ENCODE assay signal across 14 cellular contexts in genomic region chr18:77092104-77093066, GRCh38. TPM values are rescaled to one million over a fixed set of nuclear protein-coding genes. Genes with fewer than 3 reads are reported as not detected.
DNase-seq lines count a peak whose midpoint lies in the region; ATAC-seq and TF ChIP-seq lines count a peak whose summit lies in the region.
"Had no signal": no experiment of that assay in that cellular context is flagged by ENCODE, and none has a peak within 500 bp of the region (broad histone marks: within the 10 kb centered on the region; RNA-seq: fewer than 3 reads in every experiment).

No MANE protein-coding gene starts in this region.

- intact Hi-C loops in Right ventricle myocardium inferior (cut with DNase I) = no loop called here
- intact Hi-C loops in left cardiac atrium (cut with DNase I) = no loop called here
- intact Hi-C loops in activated CD8-positive, alpha-beta T cell treated with anti-CD3 and anti-CD28 coated beads for 36 hours (cut with micrococcal nuclease) = no loop called here
- intact Hi-C loops in naive thymus-derived CD4-positive, alpha-beta T cell (cut with micrococcal nuclease) = no loop called here
- intact Hi-C loops in ovary (cut with DNase I) = no loop called here

- no peak for TF ChIP-seq EP300 in ovary (IDR thresholded peaks at IDR 0.05)

- H3K36me3 ChIP-seq in naive thymus-derived CD4-positive, alpha-beta T cell (ENCODE audit: control insufficient read depth in 2 of 3, insufficient read depth in 3 of 3, low read length in 3 of 3) = peaks cover 0 to 41% (median 3%) of the 10 kb centered on the region in 3 experiments
- no peaks in the 10 kb centered on the region for H3K36me3 ChIP-seq in ovary

- no peaks in the 10 kb centered on the region for H3K27me3 ChIP-seq in naive thymus-derived CD4-positive, alpha-beta T cell (ENCODE audit: control insufficient read depth in 2 of 2, insufficient read depth in 2 of 2, low read length in 2 of 2)
- no peaks in the 10 kb centered on the region for H3K27me3 ChIP-seq in ovary
- H3K27me3 ChIP-seq: hepatocyte had no signal

- DNase-seq in Right ventricle myocardium inferior (ENCODE audit: missing footprints) (peak; percentile 63), left cardiac atrium (no peak), NK-92 (lab: John Stamatoyannopoulos, UW; ENCODE audit: unreplicated experiment) (no peak), ovary (no peak)
- DNase-seq in activated CD8-positive, alpha-beta T cell treated with anti-CD3 and anti-CD28 coated beads for 36 hours = no peak
- no peak for DNase-seq in naive thymus-derived CD4-positive, alpha-beta T cell
- DNase-seq: activated gamma-delta T cell, DMS53, KBM-7, NCI-H2227 treated with DMSO at 0.1 percent for 48 hours, SHP77, T1000 had no signal

- no peaks in the 10 kb centered on the region for H3K27me3 Mint-ChIP-seq in activated CD8-positive, alpha-beta T cell treated with anti-CD3 and anti-CD28 coated beads for 36 hours
- no peaks in the 10 kb centered on the region for H3K27me3 Mint-ChIP-seq in naive thymus-derived CD4-positive, alpha-beta T cell

- H3K9me3 ChIP-seq in naive thymus-derived CD4-positive, alpha-beta T cell (ENCODE audit: control insufficient read depth in 2 of 3, low read length in 3 of 3) = no peaks in the 10 kb centered on the region
- H3K9me3 ChIP-seq in ovary = no peaks in the 10 kb centered on the region

- no peak overlapping the region for H3K4me3 Mint-ChIP-seq in activated CD8-positive, alpha-beta T cell treated with anti-CD3 and anti-CD28 coated beads for 36 hours
- H3K4me3 Mint-ChIP-seq in naive thymus-derived CD4-positive, alpha-beta T cell = peak overlapping the region in 6 of 10 donors; percentile 18 to 74 (median 34)

- peaks cover 63% of the 10 kb centered on the region for H3K4me1 Mint-ChIP-seq in activated CD8-positive, alpha-beta T cell treated with anti-CD3 and anti-CD28 coated beads for 36 hours (ENCODE audit: low read depth)
- H3K4me1 Mint-ChIP-seq in naive thymus-derived CD4-positive, alpha-beta T cell = peaks cover 57 to 84% (median 73%) of the 10 kb centered on the region in 7 donors

- 91 to 92% (median 91%) methylated on average over 48 of the region's 48 CpGs for WGBS in ovary, 3 donors

- no peaks in the 10 kb centered on the region for H3K9me3 Mint-ChIP-seq in activated CD8-positive, alpha-beta T cell treated with anti-CD3 and anti-CD28 coated beads for 36 hours
- H3K9me3 Mint-ChIP-seq in naive thymus-derived CD4-positive, alpha-beta T cell = no peaks in the 10 kb centered on the region

- CTCF ChIA-PET in activated CD8-positive, alpha-beta T cell treated with anti-CD3 and anti-CD28 coated beads for 36 hours (lab: Charles Lee) = interaction anchor here (1.4 to 1.7 kb wide), 3 partner anchors 9 to 92 kb away, joined by 3 to 5 read pairs (median 5); no protein-coding TSS in a partner anchor
- CTCF ChIA-PET in naive thymus-derived CD4-positive, alpha-beta T cell (lab: Charles Lee) = interaction anchor here (0.6 kb wide), 1 partner anchor 582 kb away, joined by 3 read pairs; no protein-coding TSS in a partner anchor

- TF ChIP-seq POLR2A in ovary (IDR thresholded peaks at IDR 0.05) = no peak

- peaks cover 27 to 34% of the 10 kb centered on the region in 2 donors for H3K4me1 ChIP-seq in naive thymus-derived CD4-positive, alpha-beta T cell (ENCODE audit: control insufficient read depth in 2 of 2, insufficient read depth in 2 of 2, low read length in 2 of 2)
- H3K4me1 ChIP-seq in ovary (ENCODE audit: insufficient read depth) = peaks cover 7% of the 10 kb centered on the region

- no peak overlapping the region for H3K4me3 ChIP-seq in naive thymus-derived CD4-positive, alpha-beta T cell (ENCODE audit: low read length)
- H3K4me3 ChIP-seq in ovary = no peak overlapping the region
- H3K4me3 ChIP-seq: hepatocyte had no signal

- H3K27ac ChIP-seq in naive thymus-derived CD4-positive, alpha-beta T cell (ENCODE audit: low read depth, low read length) = no peak overlapping the region
- no peak overlapping the region for H3K27ac ChIP-seq in ovary
- H3K27ac ChIP-seq: hepatocyte had no signal

- peak overlapping the region; percentile 79 for H3K27ac Mint-ChIP-seq in activated CD8-positive, alpha-beta T cell treated with anti-CD3 and anti-CD28 coated beads for 36 hours
- H3K27ac Mint-ChIP-seq in naive thymus-derived CD4-positive, alpha-beta T cell = peak overlapping the region in 6 of 9 donors; percentile 8 to 87 (median 49)

- POLR2A ChIA-PET in activated CD8-positive, alpha-beta T cell treated with anti-CD3 and anti-CD28 coated beads for 36 hours (lab: Charles Lee) = interaction anchor here (1.0 kb wide), 1 partner anchor 31 kb away, joined by 3 read pairs; no protein-coding TSS in a partner anchor
- POLR2A ChIA-PET in naive thymus-derived CD4-positive, alpha-beta T cell (lab: Charles Lee) = no interaction called here

- no peak for TF ChIP-seq CTCF in activated CD8-positive, alpha-beta T cell treated with anti-CD3 and anti-CD28 coated beads for 36 hours (IDR thresholded peaks at IDR 0.05)
- TF ChIP-seq CTCF in ovary (IDR thresholded peaks at IDR 0.05) = no peak

- ATAC-seq in Right ventricle myocardium inferior (no peak), left cardiac atrium (no peak), GM21619 (IDR thresholded peaks at IDR 0.05; ENCODE audit: unreplicated experiment) (no peak)
- no peak for ATAC-seq in activated CD8-positive, alpha-beta T cell treated with anti-CD3 and anti-CD28 coated beads for 36 hours
- ATAC-seq in naive thymus-derived CD4-positive, alpha-beta T cell = peak; percentile 50

- H3K36me3 Mint-ChIP-seq in activated CD8-positive, alpha-beta T cell treated with anti-CD3 and anti-CD28 coated beads for 36 hours (ENCODE audit: low read depth) = peaks cover 34% of the 10 kb centered on the region
- H3K36me3 Mint-ChIP-seq in naive thymus-derived CD4-positive, alpha-beta T cell = peaks cover 4 to 35% (median 20%) of the 10 kb centered on the region in 5 donors

RNA-seq across cellular contexts. Expression of gene MBP, which starts 40.2 kb away (rescaled TPM):
- total RNA-seq in Right ventricle myocardium inferior (34.9 TPM), left cardiac atrium (10 to 100 TPM; 21.7 to 24.7 TPM), ovary (10 to 100 TPM; 19.9 to 38.2 (median 24.2) TPM)
- 10 to 100 TPM; 39.9 to 41.5 TPM for total RNA-seq in activated CD8-positive, alpha-beta T cell treated with anti-CD3 and anti-CD28 coated beads for 36 hours
- total RNA-seq in naive thymus-derived CD4-positive, alpha-beta T cell = 100 to 1,000 TPM in 3 of 5 experiments, 10 to 100 TPM in 2; 88.3 to 152 (median 116) TPM
- polyA plus RNA-seq in naive thymus-derived CD4-positive, alpha-beta T cell = 100 to 1,000 TPM in 1 of 2 donors, 10 to 100 TPM in 1; 96.4 to 107 TPM
- 10 to 100 TPM in 1 of 2 donors, 1 to 10 TPM in 1; 7.1 to 21.6 TPM for polyA plus RNA-seq in ovary
